In genomic region chr20:31951530-31952453, GRCh38 we compare ENCODE assay signal across 8 cellular contexts. TPM values are rescaled to one million over a fixed set of nuclear protein-coding genes. Genes with fewer than 3 reads are reported as not detected.
A peak's percentile ranks its signal among the peaks of the same experiment; 100 is the strongest.
DNase-seq lines count a peak whose midpoint lies in the region; ATAC-seq and TF ChIP-seq lines count a peak whose summit lies in the region.

Gene PDRG1, minus strand, starts transcription at chr20:31952046. Its CDS starts 85 bp downstream, at chr20:31951961.

- peak; percentile 87 to 97 (median 91) for TF ChIP-seq CTCF in vagina (IDR thresholded peaks at IDR 0.05)

- under 1% methylated on average over 63 of the region's 63 CpGs for WGBS in right cardiac atrium

- H3K27ac Mint-ChIP-seq in T-helper 1 cell treated with Interleukin-12 subunit alpha and Interleukin-12 subunit beta and Interleukin-4 antibody, amounts not matched to agents 30 μg/mL and 1 μg/mL, for 36 hours, result peak within 1 kb of the TSS; percentile 95

- H3K27me3 Mint-ChIP-seq in T-helper 1 cell treated with Interleukin-12 subunit alpha and Interleukin-12 subunit beta and Interleukin-4 antibody, amounts not matched to agents 30 μg/mL and 1 μg/mL, for 36 hours (ENCODE audit: low read depth), result peaks cover 7% of the 10 kb centered on the region

- ATAC-seq in GM18502 (IDR thresholded peaks at IDR 0.05; ENCODE audit: poor library complexity, unreplicated experiment) (peak; percentile 92), HG02943 (IDR thresholded peaks at IDR 0.05; ENCODE audit: low read depth, unreplicated experiment) (peak; percentile 85), right cardiac atrium (peak; percentile 97)

- peak within 1 kb of the TSS; percentile 55 for H3K27ac ChIP-seq in right cardiac atrium (ENCODE audit: low read length)
- H3K27ac ChIP-seq in vagina, result peak within 1 kb of the TSS; percentile 23

- H3K36me3 ChIP-seq in vagina, result peaks cover 0 to 28% of the 10 kb centered on the region in 2 donors

- TF ChIP-seq POLR2A in vagina (IDR thresholded peaks at IDR 0.05), result no peak

- intact Hi-C loops in right cardiac atrium (cut with DNase I), result loop anchor here (2.0 to 10.0 kb wide), 4 partner anchors 73 to 99 kb away; no protein-coding TSS in a partner anchor
- intact Hi-C loops in vagina (cut with DNase I), result loop anchor here (5.0 kb wide), 2 partner anchors 99 to 114 kb away; no protein-coding TSS in a partner anchor

- DNase-seq in NCI-H1694 treated with DMSO at 0.1 percent for 48 hours (lab: John Stamatoyannopoulos, UW), result peak; percentile 95
- DNase-seq in amygdala (lab: John Stamatoyannopoulos, UW), result peak; percentile 28 to 93 (median 81)
- peak; percentile 96 to 99 (median 99) for DNase-seq in right cardiac atrium
- peak; percentile 82 for DNase-seq in pulmonary artery endothelial cell (ENCODE audit: low read depth, low spot score)
- peak in 1 of 2 donors; percentile 90 for DNase-seq in vagina (ENCODE audit: extremely low spot score in 2 of 2)

- no peaks in the 10 kb centered on the region for H3K9me3 Mint-ChIP-seq in T-helper 1 cell treated with Interleukin-12 subunit alpha and Interleukin-12 subunit beta and Interleukin-4 antibody, amounts not matched to agents 30 μg/mL and 1 μg/mL, for 36 hours

- H3K9me3 ChIP-seq in right cardiac atrium (ENCODE audit: control insufficient read depth, low read length) (no peaks in the 10 kb centered on the region), vagina (no peaks in the 10 kb centered on the region)

- H3K4me1 Mint-ChIP-seq in T-helper 1 cell treated with Interleukin-12 subunit alpha and Interleukin-12 subunit beta and Interleukin-4 antibody, amounts not matched to agents 30 μg/mL and 1 μg/mL, for 36 hours (ENCODE audit: low read depth), result peaks cover 21% of the 10 kb centered on the region

- peak within 1 kb of the TSS; percentile 85 for H3K4me3 ChIP-seq in right cardiac atrium (ENCODE audit: low read length)
- H3K4me3 ChIP-seq in vagina, result peak within 1 kb of the TSS; percentile 90 to 94

- peaks cover 6% of the 10 kb centered on the region for H3K4me1 ChIP-seq in right cardiac atrium (ENCODE audit: control insufficient read depth, insufficient read depth, low read length)
- peaks cover 22% of the 10 kb centered on the region for H3K4me1 ChIP-seq in vagina

- peak within 1 kb of the TSS; percentile 98 for H3K4me3 Mint-ChIP-seq in T-helper 1 cell treated with Interleukin-12 subunit alpha and Interleukin-12 subunit beta and Interleukin-4 antibody, amounts not matched to agents 30 μg/mL and 1 μg/mL, for 36 hours

- H3K27me3 ChIP-seq in right cardiac atrium (ENCODE audit: control insufficient read depth, insufficient read depth) (no peaks in the 10 kb centered on the region), vagina (no peaks in the 10 kb centered on the region)

- H3K36me3 Mint-ChIP-seq in T-helper 1 cell treated with Interleukin-12 subunit alpha and Interleukin-12 subunit beta and Interleukin-4 antibody, amounts not matched to agents 30 μg/mL and 1 μg/mL, for 36 hours (ENCODE audit: low read depth), result peaks cover 28% of the 10 kb centered on the region

RNA-seq across cellular contexts. Expression of gene PDRG1, which starts in this region (rescaled TPM):
- total RNA-seq in right cardiac atrium (1 to 10 TPM; 7.4 to 8.8 (median 8.6) TPM), pulmonary artery endothelial cell (5.7 and 6.2 TPM in 2 replicates), vagina (5.9 TPM)
- 11.9 TPM for polyA plus RNA-seq in right cardiac atrium
